Comparison of ENCODE assay signal across 8 cellular contexts in genomic region chr11:14537134-14537599, GRCh38. TPM values are rescaled to one million over a fixed set of nuclear protein-coding genes. Genes with fewer than 3 reads are reported as not detected.
DNase-seq lines count a peak whose midpoint lies in the region; ATAC-seq and TF ChIP-seq lines count a peak whose summit lies in the region.

No MANE protein-coding gene starts in this region.

- H3K27ac Mint-ChIP-seq in T-cell = peak overlapping the region; percentile 78 to 82

- DNase-seq in SIG-M5 treated with dmso at 0.1 percent for 504 hours (lab: John Stamatoyannopoulos, UW; ENCODE audit: unreplicated experiment) = peak; percentile 70
- DNase-seq in SIG-M5 (lab: John Stamatoyannopoulos, UW) = no peak
- DNase-seq in KBM-7 = peak; percentile 77
- peak in 30 of 34 experiments; percentile 8 to 59 (median 37) for DNase-seq in T-cell
- DNase-seq in breast epithelium (ENCODE audit: low spot score in 2 of 2) = no peak
- no peak for DNase-seq in lower lobe of right lung
- DNase-seq in thyroid gland = no peak

- TF ChIP-seq CTCF in breast epithelium (IDR thresholded peaks at IDR 0.05) (peak in 2 of 3 donors; percentile 31 to 52), lower lobe of right lung (IDR thresholded peaks at IDR 0.05) (peak; percentile 81), thyroid gland (IDR thresholded peaks at IDR 0.05) (peak in 5 of 6 experiments; percentile 26 to 75 (median 42))

- no peaks in the 10 kb centered on the region for H3K36me3 ChIP-seq in breast epithelium
- no peaks in the 10 kb centered on the region for H3K36me3 ChIP-seq in lower lobe of right lung
- H3K36me3 ChIP-seq in thyroid gland = no peaks in the 10 kb centered on the region

- H3K27ac ChIP-seq in breast epithelium = no peak overlapping the region
- peak overlapping the region; percentile 49 for H3K27ac ChIP-seq in lower lobe of right lung
- no peak overlapping the region for H3K27ac ChIP-seq in thyroid gland

- H3K4me1 ChIP-seq in breast epithelium (no peaks in the 10 kb centered on the region), lower lobe of right lung (peaks cover 41% of the 10 kb centered on the region), thyroid gland (no peaks in the 10 kb centered on the region)

- H3K27me3 ChIP-seq in breast epithelium (no peaks in the 10 kb centered on the region), lower lobe of right lung (ENCODE audit: low read depth) (no peaks in the 10 kb centered on the region), thyroid gland (no peaks in the 10 kb centered on the region)

- WGBS in thyroid gland, 2 donors = 12 to 13% methylated on average over 5 of the region's 5 CpGs

- TF ChIP-seq POLR2A in breast epithelium (IDR thresholded peaks at IDR 0.05) = no peak
- TF ChIP-seq POLR2A in thyroid gland (IDR thresholded peaks at IDR 0.05) = no peak

- H3K9me3 ChIP-seq in breast epithelium (no peaks in the 10 kb centered on the region), lower lobe of right lung (no peaks in the 10 kb centered on the region), thyroid gland (no peaks in the 10 kb centered on the region)

- POLR2A ChIA-PET in T-cell (lab: Charles Lee) = interaction anchor here in 1 of 2 donors (0.6 kb wide), 1 partner anchor 104 kb away, joined by 5 read pairs; no protein-coding TSS in a partner anchor

- H3K4me3 ChIP-seq in breast epithelium (no peak overlapping the region), lower lobe of right lung (peak overlapping the region; percentile 10), thyroid gland (replicated peaks in 1 of 3) (no peak overlapping the region)

- H3K4me1 Mint-ChIP-seq in T-cell = peaks cover 29 to 40% (median 36%) of the 10 kb centered on the region in 3 donors

- no peaks in the 10 kb centered on the region for H3K27me3 Mint-ChIP-seq in T-cell

- in situ Hi-C loops in KBM-7 (cut with MboI; ENCODE audit: low pct_unique_long_range_greater_than_20kb, low sequenced_read_pairs) = loop anchor here (25.0 kb wide), 1 partner anchor 250 kb away; no protein-coding TSS in a partner anchor

- ATAC-seq in GM21576 (IDR thresholded peaks at IDR 0.05; ENCODE audit: unreplicated experiment) = peak; percentile 82
- peak; percentile 78 to 98 (median 82) for ATAC-seq in T-cell (replicated peaks in 1 of 4)
- ATAC-seq in lower lobe of right lung = peak; percentile 47 to 56

- H3K9me3 Mint-ChIP-seq in T-cell = no peaks in the 10 kb centered on the region

- CTCF ChIA-PET in T-cell (lab: Charles Lee) = interaction anchor here (0.7 to 2.3 kb wide), 5 partner anchors 107 to 371 kb away, joined by 3 to 9 read pairs (median 4); no protein-coding TSS in a partner anchor

- no peaks in the 10 kb centered on the region for H3K36me3 Mint-ChIP-seq in T-cell

- intact Hi-C loops in breast epithelium (cut with DNase I; ENCODE audit: low total_unique reads) (no loop called here), lower lobe of right lung (cut with DNase I) (loop anchor here (10.0 kb wide), 1 partner anchor 368 kb away; no protein-coding TSS in a partner anchor), thyroid gland (cut with DNase I) (no loop called here)

- peak overlapping the region; percentile 30 to 69 (median 64) for H3K4me3 Mint-ChIP-seq in T-cell

RNA-seq across cellular contexts. Expression of gene PSMA1, which starts 17.0 kb away (rescaled TPM):
- total RNA-seq in T-cell = 100 to 1,000 TPM; 107 to 137 (median 115) TPM
- total RNA-seq in breast epithelium = 100 to 1,000 TPM; 107 to 120 (median 116) TPM
- 121 TPM for total RNA-seq in lower lobe of right lung
- 100 to 1,000 TPM; 100 to 148 (median 127) TPM for total RNA-seq in thyroid gland

RNA-seq across cellular contexts. Expression of gene COPB1, which starts 37.6 kb away (rescaled TPM):
- total RNA-seq in T-cell (10 to 100 TPM; 65.1 to 80.8 (median 78.1) TPM), breast epithelium (100 to 1,000 TPM in 2 of 3 donors, 10 to 100 TPM in 1; 95.2 to 139 (median 115) TPM), lower lobe of right lung (87.8 TPM), thyroid gland (100 to 1,000 TPM; 124 to 189 (median 164) TPM)

Comparison
In these comparisons a context has a peak if more than half of its experiments do, and no peak if none do; other contexts are left out.
1. DNase-seq: peak in SIG-M5 treated with dmso at 0.1 percent for 504 hours (single experiment), KBM-7 (single experiment) and T-cell (30 of 34); none in SIG-M5 (single experiment), breast epithelium (0 of 2), lower lobe of right lung (single experiment) and thyroid gland (0 of 2).
2. Peak in every context shown above with its lines, with median percentiles within 50 percentile points of each other: ATAC-seq and CTCF ChIP-seq.